18 cellular contexts compared by ENCODE assay signal in the genomic region with DNA sequence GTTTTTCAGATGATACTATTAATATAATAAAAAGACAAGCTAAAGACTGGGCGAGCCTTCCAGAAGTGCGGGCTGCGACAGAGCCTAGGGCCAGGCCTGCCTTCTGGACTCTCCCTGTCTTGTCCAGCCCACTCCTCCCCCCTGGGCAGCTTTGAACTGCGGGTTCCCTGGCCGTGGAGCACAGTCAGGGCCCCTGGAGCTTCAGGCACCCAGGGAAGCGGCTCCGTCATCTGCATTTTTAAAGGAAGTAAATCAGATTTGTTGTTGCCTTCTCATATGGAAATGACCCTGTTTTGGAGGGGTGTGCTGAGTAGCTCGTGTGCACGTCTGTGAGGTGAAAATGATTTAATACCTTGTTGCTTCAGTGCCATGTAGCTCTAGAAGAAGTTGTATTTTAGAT.
"Had no signal": no experiment of that assay in that cellular context is flagged by ENCODE, and none has a peak within 500 bp of the region (broad histone marks: within the 10 kb centered on the region; RNA-seq: fewer than 3 reads in every experiment).

No MANE protein-coding gene starts in this region.

- H3K9me3 Mint-ChIP-seq: activated naive CD4-positive, alpha-beta T cell treated with anti-CD3 and anti-CD28 coated beads, Interleukin-2, amount 50 U/mL, for 72 hours; activated T-cell treated with anti-CD3 and anti-CD28 coated beads, Interleukin-2, amount 50 U/mL, for 72 hours; memory B cell; natural killer cell treated with Interleukin-12 subunit alpha and Interleukin-12 subunit beta and Interleukin-15 and Interleukin-18, amount 100 ng/mL, for 72 hours; stimulated activated naive CD8-positive, alpha-beta T cell treated with anti-CD3 and anti-CD28 coated beads, Interleukin-15, amount 100 ng/mL, for 72 hours; T-cell had no signal

- H3K4me3 Mint-ChIP-seq: activated CD8-positive, alpha-beta T cell treated with anti-CD3 and anti-CD28 coated beads, Interleukin-2, amount 10 ng/mL, durations not matched to agents 7 days and 5 days; activated T-cell treated with anti-CD3 and anti-CD28 coated beads, Interleukin-2, amount 50 U/mL, for 72 hours; memory B cell; natural killer cell treated with Interleukin-12 subunit alpha and Interleukin-12 subunit beta and Interleukin-15 and Interleukin-18, amount 100 ng/mL, for 72 hours; stimulated activated naive CD8-positive, alpha-beta T cell treated with anti-CD3 and anti-CD28 coated beads, Interleukin-15, amount 100 ng/mL, for 72 hours; T-cell had no signal

- ATAC-seq: activated CD8-positive, alpha-beta T cell treated with anti-CD3 and anti-CD28 coated beads, Interleukin-2, amount 10 ng/mL, durations not matched to agents 7 days and 5 days; activated naive CD4-positive, alpha-beta T cell treated with anti-CD3 and anti-CD28 coated beads, Interleukin-2, amount 50 U/mL, for 72 hours; activated T-cell treated with anti-CD3 and anti-CD28 coated beads, Interleukin-2, amount 50 U/mL, for 72 hours; left lobe of liver; natural killer cell treated with Interleukin-12 subunit alpha and Interleukin-12 subunit beta and Interleukin-15 and Interleukin-18, amount 100 ng/mL, for 72 hours; stimulated activated naive CD8-positive, alpha-beta T cell treated with anti-CD3 and anti-CD28 coated beads, Interleukin-15, amount 100 ng/mL, for 72 hours; T-cell had no signal

- H3K36me3 ChIP-seq: suprapubic skin, transverse colon had no signal

- H3K27me3 Mint-ChIP-seq: memory B cell; natural killer cell treated with Interleukin-12 subunit alpha and Interleukin-12 subunit beta and Interleukin-15 and Interleukin-18, amount 100 ng/mL, for 72 hours; stimulated activated naive CD8-positive, alpha-beta T cell treated with anti-CD3 and anti-CD28 coated beads, Interleukin-15, amount 100 ng/mL, for 72 hours; T-cell had no signal

- H3K27me3 ChIP-seq: suprapubic skin, transverse colon had no signal

- H3K27ac ChIP-seq: SK-N-MC, suprapubic skin, transverse colon had no signal

- DNase-seq: activated CD4-positive, alpha-beta T cell treated with anti-CD3 and anti-CD28 coated beads for 48 hours; activated CD4-positive, CD25-positive, alpha-beta regulatory T cell; activated CD8-positive, alpha-beta T cell treated with anti-CD3 and anti-CD28 coated beads, Interleukin-2, amount 10 ng/mL, durations not matched to agents 7 days and 5 days; activated gamma-delta T cell treated with Interleukin-2 at 50 U/mL for 16 hours; activated T-cell treated with anti-CD3 and anti-CD28 coated beads, Interleukin-2, amount 50 U/mL, for 72 hours; amygdala; foreskin fibroblast; hippocampal formation; stimulated activated CD4-positive, alpha-beta T cell treated with anti-CD3 and anti-CD28 coated beads, Interleukin-2, amount 100 ng/mL, for 24 hours; stimulated activated naive CD8-positive, alpha-beta T cell treated with anti-CD3 and anti-CD28 coated beads, Interleukin-15, amount 100 ng/mL, for 72 hours; T-cell; transverse colon had no signal

- H3K27ac Mint-ChIP-seq: activated CD8-positive, alpha-beta T cell treated with anti-CD3 and anti-CD28 coated beads, Interleukin-2, amount 10 ng/mL, durations not matched to agents 7 days and 5 days; activated T-cell treated with anti-CD3 and anti-CD28 coated beads, Interleukin-2, amount 50 U/mL, for 72 hours; natural killer cell treated with Interleukin-12 subunit alpha and Interleukin-12 subunit beta and Interleukin-15 and Interleukin-18, amount 100 ng/mL, for 72 hours; T-cell had no signal

- H3K9me3 ChIP-seq: suprapubic skin, transverse colon had no signal

- H3K36me3 Mint-ChIP-seq: natural killer cell treated with Interleukin-12 subunit alpha and Interleukin-12 subunit beta and Interleukin-15 and Interleukin-18, amount 100 ng/mL, for 72 hours had no signal

- H3K4me3 ChIP-seq: SK-N-MC, suprapubic skin, transverse colon had no signal
